19 cellular contexts compared by ENCODE assay signal in genomic region chr3:155153242-155154186, GRCh38.
"Had no signal": no experiment of that assay in that cellular context is flagged by ENCODE, and none has a peak within 500 bp of the region (broad histone marks: within the 10 kb centered on the region; RNA-seq: fewer than 3 reads in every experiment).

No MANE protein-coding gene starts in this region.

- H3K9me3 ChIP-seq: colonic mucosa, prostate gland, sigmoid colon had no signal

- H3K27me3 Mint-ChIP-seq: activated CD4-positive, alpha-beta T cell treated with anti-CD3 and anti-CD28 coated beads, Interleukin-2, amount 10 ng/mL, durations not matched to agents 7 days and 5 days; activated naive CD8-positive, alpha-beta T cell had no signal

- H3K4me2 ChIP-seq: hepatocyte had no signal

- H3K36me3 Mint-ChIP-seq: activated naive CD8-positive, alpha-beta T cell; naive thymus-derived CD8-positive, alpha-beta T cell; stimulated activated effector memory CD8-positive, alpha-beta T cell treated with anti-CD3 and anti-CD28 coated beads, Interleukin-12 subunit alpha, Interleukin-12 subunit beta, amount 100 ng/mL, for 72 hours had no signal

- ATAC-seq: activated T-cell treated with anti-CD3 and anti-CD28 coated beads, Interleukin-2, amount 50 U/mL, for 72 hours; naive thymus-derived CD8-positive, alpha-beta T cell; stimulated activated effector memory CD8-positive, alpha-beta T cell treated with anti-CD3 and anti-CD28 coated beads, Interleukin-12 subunit alpha, Interleukin-12 subunit beta, amount 100 ng/mL, for 72 hours had no signal

- H2AFZ ChIP-seq: hepatocyte had no signal

- H3K9me3 Mint-ChIP-seq: activated CD4-positive, alpha-beta T cell treated with anti-CD3 and anti-CD28 coated beads, Interleukin-2, amount 10 ng/mL, durations not matched to agents 7 days and 5 days; activated T-cell treated with anti-CD3 and anti-CD28 coated beads, Interleukin-2, amount 50 U/mL, for 72 hours; T-helper 2 cell treated with Interferon-gamma antibody and Interleukin-4, amounts not matched to agents 5 μg/mL and 100 μg/mL, for 36 hours had no signal

- FAIRE-seq: urothelium cell line had no signal

- H3K4me1 ChIP-seq: colonic mucosa, sigmoid colon had no signal

- H3K79me2 ChIP-seq: hepatocyte had no signal

- H3K27ac ChIP-seq: colonic mucosa, hepatocyte, prostate gland, sigmoid colon had no signal

- H3K4me1 Mint-ChIP-seq: activated CD4-positive, alpha-beta T cell treated with anti-CD3 and anti-CD28 coated beads, Interleukin-2, amount 10 ng/mL, durations not matched to agents 7 days and 5 days; stimulated activated effector memory CD8-positive, alpha-beta T cell treated with anti-CD3 and anti-CD28 coated beads, Interleukin-12 subunit alpha, Interleukin-12 subunit beta, amount 100 ng/mL, for 72 hours had no signal

- H3K36me3 ChIP-seq: colonic mucosa, prostate gland, sigmoid colon had no signal

- H3K4me3 ChIP-seq: colonic mucosa, hepatocyte, prostate gland, sigmoid colon had no signal

- DNase-seq: activated CD4-positive, alpha-beta T cell treated with anti-CD3 and anti-CD28 coated beads, Interleukin-2, amount 10 ng/mL, durations not matched to agents 7 days and 5 days; activated CD4-positive, CD25-positive, alpha-beta regulatory T cell; activated CD8-positive, alpha-beta memory T cell treated with anti-CD3 and anti-CD28 coated beads, Interleukin-2, amount 50 U/mL, for 48 hours; activated gamma-delta T cell; activated T-cell treated with anti-CD3 and anti-CD28 coated beads, Interleukin-2, amount 50 U/mL, for 72 hours; amniotic stem cell; caudate nucleus; colonic mucosa; naive thymus-derived CD8-positive, alpha-beta T cell; sigmoid colon; stimulated activated CD4-positive, alpha-beta T cell treated with anti-CD3 and anti-CD28 coated beads, Interleukin-12 subunit alpha, Interleukin-12 subunit beta, amount 100 ng/mL, for 4 hours; stimulated activated CD4-positive, alpha-beta T cell treated with anti-CD3 and anti-CD28 coated beads, Interleukin-2, amount 100 ng/mL, for 24 hours; SW 1271 had no signal

- H3K4me3 Mint-ChIP-seq: activated CD4-positive, alpha-beta T cell treated with anti-CD3 and anti-CD28 coated beads, Interleukin-2, amount 10 ng/mL, durations not matched to agents 7 days and 5 days; activated naive CD8-positive, alpha-beta T cell; activated T-cell treated with anti-CD3 and anti-CD28 coated beads, Interleukin-2, amount 50 U/mL, for 72 hours; naive thymus-derived CD8-positive, alpha-beta T cell; stimulated activated effector memory CD8-positive, alpha-beta T cell treated with anti-CD3 and anti-CD28 coated beads, Interleukin-12 subunit alpha, Interleukin-12 subunit beta, amount 100 ng/mL, for 72 hours; T-helper 2 cell treated with Interferon-gamma antibody and Interleukin-4, amounts not matched to agents 5 μg/mL and 100 μg/mL, for 36 hours had no signal

- H3K27me3 ChIP-seq: colonic mucosa, hepatocyte, sigmoid colon had no signal

- H3K27ac Mint-ChIP-seq: activated CD4-positive, alpha-beta T cell treated with anti-CD3 and anti-CD28 coated beads, Interleukin-2, amount 10 ng/mL, durations not matched to agents 7 days and 5 days; activated naive CD8-positive, alpha-beta T cell; activated T-cell treated with anti-CD3 and anti-CD28 coated beads, Interleukin-2, amount 50 U/mL, for 72 hours; naive thymus-derived CD8-positive, alpha-beta T cell; stimulated activated effector memory CD8-positive, alpha-beta T cell treated with anti-CD3 and anti-CD28 coated beads, Interleukin-12 subunit alpha, Interleukin-12 subunit beta, amount 100 ng/mL, for 72 hours; T-helper 2 cell treated with Interferon-gamma antibody and Interleukin-4, amounts not matched to agents 5 μg/mL and 100 μg/mL, for 36 hours had no signal
